ENCODE assay signal across 21 cellular contexts in the genomic region with DNA sequence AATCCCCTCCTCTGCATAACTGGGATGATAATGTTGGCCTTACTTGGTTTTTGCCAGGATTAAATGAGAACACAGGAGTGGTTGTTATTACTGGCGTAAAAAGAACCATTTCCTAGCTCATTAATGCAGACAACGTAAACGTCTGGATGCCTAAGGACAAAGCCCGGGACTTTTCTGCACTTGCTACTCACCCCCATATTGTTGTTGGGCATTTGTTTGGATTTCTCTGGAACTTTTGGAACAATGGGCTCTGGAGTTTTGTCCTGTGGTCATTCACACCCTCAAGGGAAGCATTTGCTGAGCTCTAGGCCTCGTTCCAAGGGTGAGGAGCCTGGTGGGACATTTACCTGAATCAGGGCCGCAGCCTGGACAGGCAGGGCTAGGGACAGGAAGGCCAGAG.
DNase-seq lines count a peak whose midpoint lies in the region; ATAC-seq and TF ChIP-seq lines count a peak whose summit lies in the region.
"Had no signal": no experiment of that assay in that cellular context is flagged by ENCODE, and none has a peak within 500 bp of the region (broad histone marks: within the 10 kb centered on the region; RNA-seq: fewer than 3 reads in every experiment).

No MANE protein-coding gene starts in this region.

- peaks cover 16 to 35% of the 10 kb centered on the region in 2 donors for H3K4me1 ChIP-seq in lung (ENCODE audit: control insufficient read depth in 2 of 2, insufficient read depth in 2 of 2, low read length in 2 of 2)
- peaks cover 45% of the 10 kb centered on the region for H3K4me1 ChIP-seq in stomach smooth muscle (ENCODE audit: control insufficient read depth, insufficient read depth, low read length)
- no peaks in the 10 kb centered on the region for H3K4me1 ChIP-seq in neural progenitor cell

- TF ChIP-seq CTCF in lung (IDR thresholded peaks at IDR 0.05; ENCODE audit: control extremely low read depth, extremely low read depth) (no peak), neural progenitor cell (IDR thresholded peaks at IDR 0.05) (no peak)

- 82 to 85% methylated on average over 6 of the region's 6 CpGs for WGBS in lung, 2 donors

- H3K4me1 Mint-ChIP-seq in activated T-helper 2 cell treated with anti-CD3 and anti-CD28 coated beads, Interferon-gamma antibody, Interleukin-2, Interleukin-4, amounts not matched to agents 10 μg/mL and 5 μg/mL and 100 μg/mL, durations not matched to agents 14 hours and 24 hours and 36 hours (ENCODE audit: low read depth): peaks cover 42% of the 10 kb centered on the region
- peaks cover 13 to 14% of the 10 kb centered on the region in 2 donors for H3K4me1 Mint-ChIP-seq in effector memory CD8-positive, alpha-beta T cell (ENCODE audit: low read depth in 2 of 2)
- peaks cover 41% of the 10 kb centered on the region for H3K4me1 Mint-ChIP-seq in activated T-helper 1 cell treated with anti-CD3 and anti-CD28 coated beads, Interleukin-12 subunit alpha, Interleukin-12 subunit beta, Interleukin-2, Interleukin-4 antibody, amounts not matched to agents 30 ng/mL and 10 ng/mL and 1 ng/mL, durations not matched to agents 14 hours and 24 hours and 36 hours (ENCODE audit: low read depth)
- H3K4me1 Mint-ChIP-seq in neural progenitor cell (peaks cover 41% of the 10 kb centered on the region), T-helper 17 cell (peaks cover 19% of the 10 kb centered on the region)

- H3K27me3 Mint-ChIP-seq in activated T-helper 2 cell treated with anti-CD3 and anti-CD28 coated beads, Interferon-gamma antibody, Interleukin-2, Interleukin-4, amounts not matched to agents 10 μg/mL and 5 μg/mL and 100 μg/mL, durations not matched to agents 14 hours and 24 hours and 36 hours (ENCODE audit: low read depth): no peaks in the 10 kb centered on the region
- H3K27me3 Mint-ChIP-seq in effector memory CD8-positive, alpha-beta T cell: no peaks in the 10 kb centered on the region
- H3K27me3 Mint-ChIP-seq in activated T-helper 1 cell treated with anti-CD3 and anti-CD28 coated beads, Interleukin-12 subunit alpha, Interleukin-12 subunit beta, Interleukin-2, Interleukin-4 antibody, amounts not matched to agents 30 ng/mL and 10 ng/mL and 1 ng/mL, durations not matched to agents 14 hours and 24 hours and 36 hours (ENCODE audit: insufficient read depth): no peaks in the 10 kb centered on the region
- H3K27me3 Mint-ChIP-seq in neural progenitor cell (ENCODE audit: insufficient read depth, low read depth): peaks cover 5% of the 10 kb centered on the region
- H3K27me3 Mint-ChIP-seq in T-helper 17 cell: no peaks in the 10 kb centered on the region

- H3K4me2 ChIP-seq in neural progenitor cell: no peak overlapping the region
- H3K4me2 ChIP-seq: PC-9 had no signal

- no peak overlapping the region for H2AFZ ChIP-seq in neural progenitor cell (replicated peaks)
- H2AFZ ChIP-seq: PC-9 had no signal

- H4K20me1 ChIP-seq in neural progenitor cell (ENCODE audit: low read depth): no peaks in the 10 kb centered on the region

- H3K9ac ChIP-seq in stomach smooth muscle (ENCODE audit: low read length in 2 of 2): no peak overlapping the region
- no peak overlapping the region for H3K9ac ChIP-seq in neural progenitor cell

- peaks cover 13% of the 10 kb centered on the region for H3K36me3 Mint-ChIP-seq in activated T-helper 2 cell treated with anti-CD3 and anti-CD28 coated beads, Interferon-gamma antibody, Interleukin-2, Interleukin-4, amounts not matched to agents 10 μg/mL and 5 μg/mL and 100 μg/mL, durations not matched to agents 14 hours and 24 hours and 36 hours (ENCODE audit: low read depth)
- H3K36me3 Mint-ChIP-seq in effector memory CD8-positive, alpha-beta T cell (ENCODE audit: insufficient read depth): peaks cover 3% of the 10 kb centered on the region
- H3K36me3 Mint-ChIP-seq in activated T-helper 1 cell treated with anti-CD3 and anti-CD28 coated beads, Interleukin-12 subunit alpha, Interleukin-12 subunit beta, Interleukin-2, Interleukin-4 antibody, amounts not matched to agents 30 ng/mL and 10 ng/mL and 1 ng/mL, durations not matched to agents 14 hours and 24 hours and 36 hours (ENCODE audit: low read depth): no peaks in the 10 kb centered on the region
- H3K36me3 Mint-ChIP-seq in neural progenitor cell (no peaks in the 10 kb centered on the region), T-helper 17 cell (ENCODE audit: low read depth) (peaks cover 2% of the 10 kb centered on the region)

- DNase-seq in activated T-helper 2 cell treated with anti-CD3 and anti-CD28 coated beads, Interferon-gamma antibody, Interleukin-2, Interleukin-4, amounts not matched to agents 10 μg/mL and 5 μg/mL and 100 μg/mL, durations not matched to agents 14 hours and 24 hours and 36 hours (ENCODE audit: low spot score): no peak
- DNase-seq in effector memory CD8-positive, alpha-beta T cell: no peak
- DNase-seq in lung (ENCODE audit: low spot score) (no peak), SHP77 (lab: John Stamatoyannopoulos, UW) (no peak), neural progenitor cell (ENCODE audit: low spot score) (no peak), T-helper 17 cell (no peak)
- DNase-seq in activated T-helper 1 cell treated with anti-CD3 and anti-CD28 coated beads, Interleukin-12 subunit alpha, Interleukin-12 subunit beta, Interleukin-2, Interleukin-4 antibody, amounts not matched to agents 30 ng/mL and 10 ng/mL and 1 ng/mL, durations not matched to agents 14 hours and 24 hours and 36 hours (ENCODE audit: low spot score): no peak
- DNase-seq: activated CD4-positive, alpha-beta T cell treated with anti-CD3 and anti-CD28 coated beads for 48 hours; DMS79; GOT3; KG1; mucosa of descending colon; NCI-H2029; NCI-H345; PC-9; stimulated activated CD8-positive, alpha-beta memory T cell treated with anti-CD3 and anti-CD28 coated beads, Interleukin-4, amount 100 ng/mL, for 48 hours; T-helper 1 cell had no signal

- H3K27me3 ChIP-seq in lung (ENCODE audit: control insufficient read depth, insufficient read depth) (no peaks in the 10 kb centered on the region), stomach smooth muscle (ENCODE audit: control insufficient read depth in 1 of 2, insufficient read depth in 2 of 2, low read length in 2 of 2) (no peaks in the 10 kb centered on the region), neural progenitor cell (peaks cover 8% of the 10 kb centered on the region)
- H3K27me3 ChIP-seq: neutrophil, SJCRH30 had no signal

- H3K36me3 ChIP-seq in lung (ENCODE audit: control insufficient read depth in 2 of 2, insufficient read depth in 2 of 2, low read length in 2 of 2) (no peaks in the 10 kb centered on the region), stomach smooth muscle (ENCODE audit: control insufficient read depth in 2 of 2, insufficient read depth in 2 of 2, low read length in 2 of 2) (no peaks in the 10 kb centered on the region), neural progenitor cell (no peaks in the 10 kb centered on the region)
- H3K36me3 ChIP-seq: neutrophil, SJCRH30, thoracic aorta had no signal

- H3K4me3 Mint-ChIP-seq in activated T-helper 2 cell treated with anti-CD3 and anti-CD28 coated beads, Interferon-gamma antibody, Interleukin-2, Interleukin-4, amounts not matched to agents 10 μg/mL and 5 μg/mL and 100 μg/mL, durations not matched to agents 14 hours and 24 hours and 36 hours (ENCODE audit: low read depth): no peak overlapping the region
- no peak overlapping the region for H3K4me3 Mint-ChIP-seq in effector memory CD8-positive, alpha-beta T cell
- no peak overlapping the region for H3K4me3 Mint-ChIP-seq in activated T-helper 1 cell treated with anti-CD3 and anti-CD28 coated beads, Interleukin-12 subunit alpha, Interleukin-12 subunit beta, Interleukin-2, Interleukin-4 antibody, amounts not matched to agents 30 ng/mL and 10 ng/mL and 1 ng/mL, durations not matched to agents 14 hours and 24 hours and 36 hours
- H3K4me3 Mint-ChIP-seq in neural progenitor cell (no peak overlapping the region), T-helper 17 cell (no peak overlapping the region)

- H3K79me2 ChIP-seq in neural progenitor cell (ENCODE audit: low read depth): no peaks in the 10 kb centered on the region

- no peaks in the 10 kb centered on the region for H3F3A ChIP-seq in neural progenitor cell (ENCODE audit: low read depth)

- H3K27ac ChIP-seq in lung (ENCODE audit: low read depth in 1 of 2, low read length in 1 of 2) (peak overlapping the region; percentile 14 to 25), stomach smooth muscle (ENCODE audit: low read length) (peak overlapping the region; percentile 11), neural progenitor cell (no peak overlapping the region)
- H3K27ac ChIP-seq: neutrophil, PC-9, SJCRH30, thoracic aorta had no signal

- ATAC-seq in effector memory CD8-positive, alpha-beta T cell (replicated peaks): no peak
- ATAC-seq in lung (ENCODE audit: insufficient read depth, low FRiP score) (no peak), T-helper 17 cell (no peak)
- ATAC-seq: mucosa of descending colon had no signal

- H3K27ac Mint-ChIP-seq in activated T-helper 2 cell treated with anti-CD3 and anti-CD28 coated beads, Interferon-gamma antibody, Interleukin-2, Interleukin-4, amounts not matched to agents 10 μg/mL and 5 μg/mL and 100 μg/mL, durations not matched to agents 14 hours and 24 hours and 36 hours: peak overlapping the region; percentile 97
- peak overlapping the region; percentile 20 to 100 for H3K27ac Mint-ChIP-seq in effector memory CD8-positive, alpha-beta T cell
- no peak overlapping the region for H3K27ac Mint-ChIP-seq in activated T-helper 1 cell treated with anti-CD3 and anti-CD28 coated beads, Interleukin-12 subunit alpha, Interleukin-12 subunit beta, Interleukin-2, Interleukin-4 antibody, amounts not matched to agents 30 ng/mL and 10 ng/mL and 1 ng/mL, durations not matched to agents 14 hours and 24 hours and 36 hours
- H3K27ac Mint-ChIP-seq in neural progenitor cell (no peak overlapping the region), T-helper 17 cell (no peak overlapping the region)

- H3K9me3 Mint-ChIP-seq in activated T-helper 2 cell treated with anti-CD3 and anti-CD28 coated beads, Interferon-gamma antibody, Interleukin-2, Interleukin-4, amounts not matched to agents 10 μg/mL and 5 μg/mL and 100 μg/mL, durations not matched to agents 14 hours and 24 hours and 36 hours: no peaks in the 10 kb centered on the region
- H3K9me3 Mint-ChIP-seq in effector memory CD8-positive, alpha-beta T cell: peaks cover 0 to 7% of the 10 kb centered on the region in 2 donors
- no peaks in the 10 kb centered on the region for H3K9me3 Mint-ChIP-seq in activated T-helper 1 cell treated with anti-CD3 and anti-CD28 coated beads, Interleukin-12 subunit alpha, Interleukin-12 subunit beta, Interleukin-2, Interleukin-4 antibody, amounts not matched to agents 30 ng/mL and 10 ng/mL and 1 ng/mL, durations not matched to agents 14 hours and 24 hours and 36 hours
- H3K9me3 Mint-ChIP-seq in neural progenitor cell: peaks cover 4% of the 10 kb centered on the region

- intact Hi-C loops in activated T-helper 2 cell treated with anti-CD3 and anti-CD28 coated beads, Interferon-gamma antibody, Interleukin-2, Interleukin-4, amounts not matched to agents 10 μg/mL and 5 μg/mL and 100 μg/mL, durations not matched to agents 14 hours and 24 hours and 36 hours (cut with micrococcal nuclease): loop anchor here (5.0 kb wide), 3 partner anchors 38 to 68 kb away; no protein-coding TSS in a partner anchor
- intact Hi-C loops in activated T-helper 1 cell treated with anti-CD3 and anti-CD28 coated beads, Interleukin-12 subunit alpha, Interleukin-12 subunit beta, Interleukin-2, Interleukin-4 antibody, amounts not matched to agents 30 ng/mL and 10 ng/mL and 1 ng/mL, durations not matched to agents 14 hours and 24 hours and 36 hours (cut with micrococcal nuclease): loop anchor here (5.0 to 10.0 kb wide), 2 partner anchors 77 to 210 kb away; partner anchors contain the start of gene HS1BP3

- H3K4me3 ChIP-seq in lung (no peak overlapping the region), stomach smooth muscle (ENCODE audit: low read length in 2 of 2) (no peak overlapping the region), neural progenitor cell (no peak overlapping the region)
- H3K4me3 ChIP-seq: mucosa of descending colon, PC-9, SJCRH30, thoracic aorta had no signal

- H3K9me3 ChIP-seq in lung (ENCODE audit: control insufficient read depth in 2 of 2, insufficient read depth in 1 of 2, low read length in 1 of 2) (no peaks in the 10 kb centered on the region), stomach smooth muscle (ENCODE audit: control insufficient read depth in 2 of 2, low read length in 2 of 2) (no peaks in the 10 kb centered on the region), neural progenitor cell (ENCODE audit: low read depth) (no peaks in the 10 kb centered on the region), T-helper 17 cell (ENCODE audit: control insufficient read depth, low read length, poor library complexity, severe bottlenecking) (no peaks in the 10 kb centered on the region)
- H3K9me3 ChIP-seq: mucosa of descending colon, neutrophil, SJCRH30, thoracic aorta had no signal

Comparison
In these comparisons a context has a peak if more than half of its experiments do, and no peak if none do; other contexts are left out.
1. H3K27ac Mint-ChIP-seq: peak in activated T-helper 2 cell treated with anti-CD3 and anti-CD28 coated beads, Interferon-gamma antibody, Interleukin-2, Interleukin-4, amounts not matched to agents 10 μg/mL and 5 μg/mL and 100 μg/mL, durations not matched to agents 14 hours and 24 hours and 36 hours (single experiment) and effector memory CD8-positive, alpha-beta T cell (2 of 2); none in activated T-helper 1 cell treated with anti-CD3 and anti-CD28 coated beads, Interleukin-12 subunit alpha, Interleukin-12 subunit beta, Interleukin-2, Interleukin-4 antibody, amounts not matched to agents 30 ng/mL and 10 ng/mL and 1 ng/mL, durations not matched to agents 14 hours and 24 hours and 36 hours (single experiment), neural progenitor cell (single experiment) and T-helper 17 cell (single experiment).